ENCODE assay signal across 10 cellular contexts in genomic region chr2:10286216-10287037, GRCh38. TPM values are rescaled to one million over a fixed set of nuclear protein-coding genes. Genes with fewer than 3 reads are reported as not detected.
A peak's percentile ranks its signal among the peaks of the same experiment; 100 is the strongest.
DNase-seq lines count a peak whose midpoint lies in the region; ATAC-seq, FAIRE-seq and TF ChIP-seq lines count a peak whose summit lies in the region.
"Had no signal": no experiment of that assay in that cellular context is flagged by ENCODE, and none has a peak within 500 bp of the region (broad histone marks: within the 10 kb centered on the region; RNA-seq: fewer than 3 reads in every experiment).

No MANE protein-coding gene starts in this region.

- FAIRE-seq in A549 (lab: Jason Lieb, UNC) = no peak

- no peak overlapping the region for H3K4me3 Mint-ChIP-seq in stimulated activated naive CD8-positive, alpha-beta T cell treated with anti-CD3 and anti-CD28 coated beads, Interleukin-15, amount 100 ng/mL, for 72 hours
- H3K4me3 Mint-ChIP-seq in endodermal cell = no peak overlapping the region
- H3K4me3 Mint-ChIP-seq: T-helper 17 cell had no signal

- POLR2A ChIA-PET in A549 (lab: Yijun Ruan, JAX) = interaction anchor here (1.2 kb wide), 1 partner anchor 16 kb away, joined by 4 read pairs; the partner anchor contains the start of gene HPCAL1

- H3K9ac ChIP-seq in endodermal cell (ENCODE audit: extremely low read depth, low read length, poor library complexity, severe bottlenecking) = no peak overlapping the region

- peaks cover 67% of the 10 kb centered on the region for H3K4me1 ChIP-seq in A549
- peaks cover 9% of the 10 kb centered on the region for H3K4me1 ChIP-seq in mucosa of descending colon (ENCODE audit: low read depth)
- no peaks in the 10 kb centered on the region for H3K4me1 ChIP-seq in endodermal cell (ENCODE audit: control insufficient read depth, insufficient read depth, low read length)

- WGBS in A549 (ENCODE audit: missing lambda C conversion rate) = 54% methylated on average over 18 of the region's 27 CpGs
- 90 to 93% methylated on average over 16 to 27 of the region's 27 CpGs for WGBS in endodermal cell (ENCODE audit: insufficient coverage in 1 of 2, insufficient read length in 1 of 2), 2 experiments

- TF ChIP-seq CTCF in A549 (IDR thresholded peaks at IDR 0.05) = no peak
- no peak for TF ChIP-seq CTCF in mucosa of descending colon (IDR thresholded peaks at IDR 0.05)
- TF ChIP-seq CTCF in endodermal cell (conservative IDR thresholded peaks at IDR 0.05) = no peak

- no peak overlapping the region for H3K4me3 ChIP-seq in A549
- no peak overlapping the region for H3K4me3 ChIP-seq in mucosa of descending colon
- H3K4me3 ChIP-seq in endodermal cell (ENCODE audit: low read length) = no peak overlapping the region

- CTCF ChIA-PET in A549 (lab: Yijun Ruan, JAX) = interaction anchor here (0.7 to 6.7 kb wide), 13 partner anchors 10 to 162 kb away, joined by 3 to 52 read pairs (median 6); partner anchors contain the start of gene HPCAL1

- intact Hi-C loops in mucosa of descending colon (cut with DNase I, micrococcal nuclease) = no loop called here

- H3K27me3 ChIP-seq in endodermal cell (ENCODE audit: control insufficient read depth, insufficient read depth, low read length, poor library complexity, severe bottlenecking) = no peaks in the 10 kb centered on the region

- TF ChIP-seq POLR2A in A549 (IDR thresholded peaks at IDR 0.05; ENCODE audit: low read length) = no peak

- no peaks in the 10 kb centered on the region for H3K9me3 ChIP-seq in A549
- H3K9me3 ChIP-seq in mucosa of descending colon = no peaks in the 10 kb centered on the region
- H3K9me3 ChIP-seq in endodermal cell (ENCODE audit: control insufficient read depth, low read length) = no peaks in the 10 kb centered on the region

- no peaks in the 10 kb centered on the region for H3K9me3 Mint-ChIP-seq in stimulated activated naive CD8-positive, alpha-beta T cell treated with anti-CD3 and anti-CD28 coated beads, Interleukin-15, amount 100 ng/mL, for 72 hours
- H3K9me3 Mint-ChIP-seq in endodermal cell = no peaks in the 10 kb centered on the region

- no peak for TF ChIP-seq RAD21 in A549 (conservative IDR thresholded peaks at IDR 0.05 in 1 of 2, IDR thresholded peaks at IDR 0.05 in 1 of 2)

- no peak for TF ChIP-seq EP300 in A549 (IDR thresholded peaks at IDR 0.05)

- H3K27ac ChIP-seq in A549 = peak overlapping the region; percentile 87
- H3K27ac ChIP-seq in caudate nucleus (ENCODE audit: low read depth, low read length) = peak overlapping the region; percentile 87
- H3K27ac ChIP-seq in endodermal cell (ENCODE audit: low read depth, low read length) = no peak overlapping the region

- no peak overlapping the region for H3K27ac Mint-ChIP-seq in stimulated activated naive CD8-positive, alpha-beta T cell treated with anti-CD3 and anti-CD28 coated beads, Interleukin-15, amount 100 ng/mL, for 72 hours
- no peak overlapping the region for H3K27ac Mint-ChIP-seq in endodermal cell
- H3K27ac Mint-ChIP-seq: T-helper 17 cell had no signal

- ATAC-seq in A549 (peak in 1 of 2 experiments; percentile 5; a peak in 3 of 6 replicates), mucosa of descending colon (peak; percentile 20), HG02798 (IDR thresholded peaks at IDR 0.05; ENCODE audit: poor library complexity, unreplicated experiment) (no peak)
- ATAC-seq in stimulated activated naive CD8-positive, alpha-beta T cell treated with anti-CD3 and anti-CD28 coated beads, Interleukin-15, amount 100 ng/mL, for 72 hours = no peak
- ATAC-seq: T-helper 17 cell had no signal

- H3K4me1 Mint-ChIP-seq in stimulated activated naive CD8-positive, alpha-beta T cell treated with anti-CD3 and anti-CD28 coated beads, Interleukin-15, amount 100 ng/mL, for 72 hours = peaks cover 26% of the 10 kb centered on the region
- peaks cover 2% of the 10 kb centered on the region for H3K4me1 Mint-ChIP-seq in endodermal cell

- H3K36me3 ChIP-seq in mucosa of descending colon (ENCODE audit: low read depth) (no peaks in the 10 kb centered on the region), endodermal cell (ENCODE audit: control insufficient read depth, insufficient read depth, low read length) (no peaks in the 10 kb centered on the region)

- H3K36me3 Mint-ChIP-seq in endodermal cell (ENCODE audit: low read depth) = no peaks in the 10 kb centered on the region

- DNase-seq in A549 (ENCODE audit: low read depth in 1 of 2, low spot score in 1 of 2) = no peak
- DNase-seq in NCI-H1105 (lab: John Stamatoyannopoulos, UW) = peak; percentile 7
- DNase-seq in caudate nucleus (lab: John Stamatoyannopoulos, UW) = peak in 11 of 61 donors; percentile 6 to 41 (median 18)
- peak in 1 of 3 donors; percentile 43 for DNase-seq in mucosa of descending colon
- DNase-seq in stimulated activated naive CD8-positive, alpha-beta T cell treated with anti-CD3 and anti-CD28 coated beads, Interleukin-15, amount 100 ng/mL, for 72 hours = no peak
- DNase-seq in endodermal cell = no peak
- DNase-seq in effector CD8-positive, alpha-beta T cell (lab: John Stamatoyannopoulos, UW) = no peak
- DNase-seq: NCI-H1048, T-helper 17 cell had no signal

- H3K27me3 Mint-ChIP-seq in stimulated activated naive CD8-positive, alpha-beta T cell treated with anti-CD3 and anti-CD28 coated beads, Interleukin-15, amount 100 ng/mL, for 72 hours = no peaks in the 10 kb centered on the region
- H3K27me3 Mint-ChIP-seq in endodermal cell (ENCODE audit: insufficient read depth) = no peaks in the 10 kb centered on the region
- H3K27me3 Mint-ChIP-seq: T-helper 17 cell had no signal

- H3K4me2 ChIP-seq in A549 = peak overlapping the region; percentile 47

TF ChIP-seq in A549, 52 proteins besides CTCF, POLR2A, EP300 and RAD21:
- no peak for TF ChIP-seq RFX5 (IDR thresholded peaks at IDR 0.05)
- TF ChIP-seq HDAC2 (IDR thresholded peaks at IDR 0.05) = no peak
- TF ChIP-seq USF2 (IDR thresholded peaks at IDR 0.05) = no peak
- TF ChIP-seq ZSCAN20 (CRISPR knock-in tag; IDR thresholded peaks at IDR 0.05) = no peak
- no peak for TF ChIP-seq MAFK (IDR thresholded peaks at IDR 0.05; ENCODE audit: partially characterized antibody)
- no peak for TF ChIP-seq JUN (IDR thresholded peaks at IDR 0.05)
- TF ChIP-seq RNF2 (IDR thresholded peaks at IDR 0.05; ENCODE audit: borderline replicate concordance, low read depth) = no peak
- no peak for TF ChIP-seq RARB (CRISPR knock-in tag; IDR thresholded peaks at IDR 0.05)
- TF ChIP-seq CBX2 (IDR thresholded peaks at IDR 0.05; ENCODE audit: borderline replicate concordance, low read depth) = no peak
- no peak for TF ChIP-seq PBX3 (IDR thresholded peaks at IDR 0.05)
- no peak for TF ChIP-seq HES2 (IDR thresholded peaks at IDR 0.05)

RNA-seq across cellular contexts. Expression of gene HPCAL1, which starts 16.3 kb away (rescaled TPM):
- polyA plus RNA-seq in A549 (2011; rRNA removed) = 37.8 and 44.4 TPM in 2 replicates
- 146 and 175 TPM in 2 replicates for polyA plus RNA-seq in A549 (2012; cell fraction: cytosol; rRNA removed)
- 151 and 164 TPM in 2 replicates for polyA plus RNA-seq in A549 (2012; cell fraction: nucleus; rRNA removed)
- 66.4 to 78.8 TPM (median 66.9 TPM) in 3 replicates for polyA plus RNA-seq in A549 (2017; fragmentation: RNase III; extraction: RNeasy Plus Mini Kit Qiagen cat#74134 plus additional on column Dnase treatment)
- 26.0 and 43.0 TPM in 2 replicates for polyA minus RNA-seq in A549 (2011; rRNA and poly(A)+ RNA removed)
- 10 to 100 TPM; 42.0 to 98.1 (median 47.7) TPM for total RNA-seq in mucosa of descending colon
- total RNA-seq in endodermal cell = 1 to 10 TPM; 6.8 to 8.1 TPM
- polyA plus RNA-seq in endodermal cell (2013, experiment 1 of 2) = 17.6 TPM
- polyA plus RNA-seq in endodermal cell (2013, experiment 2 of 2) = 14.0 TPM

Comparison
In these comparisons a context has a peak if more than half of its experiments do, and no peak if none do; other contexts are left out.
1. RNA of gene HPCAL1, which starts 16.3 kb away (total RNA-seq): 42.0 to 98.1 TPM in mucosa of descending colon; 6.8 to 8.1 TPM in endodermal cell; every median in the first group is over 4 times any median in the second.